1 cellular context compared by ENCODE assay signal in the genomic region with DNA sequence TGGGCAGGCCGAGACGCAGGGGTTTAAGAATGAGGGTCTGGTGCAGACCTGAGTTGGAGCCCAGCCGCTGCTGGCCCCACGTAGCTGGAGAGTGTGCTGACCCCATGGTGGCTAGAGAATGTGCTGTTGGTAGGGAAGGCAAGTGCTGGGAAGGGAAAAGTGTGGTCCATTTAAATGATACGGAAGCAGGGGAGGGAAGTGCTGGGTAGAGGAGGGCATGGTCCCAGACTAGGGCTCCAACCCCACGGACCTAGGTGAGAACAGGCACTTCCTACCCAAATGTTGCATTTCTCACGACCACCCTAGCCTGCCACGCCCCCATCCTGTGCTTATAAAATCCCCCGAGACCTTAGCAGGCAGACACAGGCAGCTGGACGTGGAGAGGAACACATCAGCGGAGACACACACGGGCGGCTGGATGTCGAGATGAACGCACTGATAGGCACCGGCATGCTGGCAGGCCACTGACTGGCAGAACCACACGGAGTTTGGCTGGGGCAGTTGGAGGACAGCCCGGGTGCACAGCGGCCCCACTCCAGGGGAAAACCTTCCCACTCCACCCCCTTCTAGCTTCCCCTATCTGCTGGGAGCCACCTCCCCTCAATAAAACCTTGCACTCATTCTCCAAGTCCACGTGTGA. TPM values are rescaled to one million over a fixed set of nuclear protein-coding genes. Genes with fewer than 3 reads are reported as not detected.
"Had no signal": no experiment of that assay in that cellular context is flagged by ENCODE, and none has a peak within 500 bp of the region (broad histone marks: within the 10 kb centered on the region; RNA-seq: fewer than 3 reads in every experiment).

No MANE protein-coding gene starts in this region.

RNA-seq across cellular contexts. Expression of a gene that starts 18.8 kb away (rescaled TPM):
- total RNA-seq: activated B cell treated with CpG ODN at 0.5 μM for 24 hours had no signal
